11 cellular contexts compared by ENCODE assay signal in the genomic region with DNA sequence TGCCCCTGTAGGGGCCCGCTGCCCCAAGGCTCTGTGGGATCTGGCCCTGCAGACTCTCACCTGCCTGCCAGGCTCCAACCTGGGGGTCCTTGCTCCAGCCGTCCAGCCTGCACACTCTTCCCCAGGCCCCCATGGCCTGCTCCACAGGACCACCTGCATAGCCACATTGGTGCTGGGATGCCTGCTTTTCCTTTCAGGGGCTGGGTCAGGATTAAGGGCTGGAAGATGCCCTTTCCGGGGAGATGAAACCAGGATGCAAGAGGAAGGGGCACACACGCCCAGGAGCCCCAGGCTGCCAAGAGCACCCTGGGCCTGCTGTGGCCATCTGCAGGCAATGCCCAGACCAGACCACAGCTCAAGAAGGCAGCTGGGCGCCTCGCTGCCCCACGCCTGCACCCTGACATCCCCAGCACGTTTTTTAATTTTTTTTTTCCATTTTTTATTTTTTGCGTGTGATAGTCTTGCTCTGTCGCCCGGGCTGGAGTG. TPM values are rescaled to one million over a fixed set of nuclear protein-coding genes. Genes with fewer than 3 reads are reported as not detected.
DNase-seq lines count a peak whose midpoint lies in the region; ATAC-seq and TF ChIP-seq lines count a peak whose summit lies in the region.
"Had no signal": no experiment of that assay in that cellular context is flagged by ENCODE, and none has a peak within 500 bp of the region (broad histone marks: within the 10 kb centered on the region; RNA-seq: fewer than 3 reads in every experiment).

No MANE protein-coding gene starts in this region.

- peak overlapping the region; percentile 61 for H2BK120ac ChIP-seq in neuronal stem cell (ENCODE audit: low read depth, low read length)

- H3K4ac ChIP-seq in neuronal stem cell (ENCODE audit: low read length), result no peak overlapping the region

- H3K14ac ChIP-seq in neuronal stem cell (ENCODE audit: low read length), result no peak overlapping the region

- H2AK5ac ChIP-seq in neuronal stem cell (ENCODE audit: low read depth, low read length), result peak overlapping the region; percentile 99

- peak overlapping the region; percentile 74 for H3K18ac ChIP-seq in neuronal stem cell (ENCODE audit: low read length)

- H2BK15ac ChIP-seq in neuronal stem cell (ENCODE audit: low read length), result peak overlapping the region; percentile 70

- DNase-seq in left cardiac atrium (peak; percentile 15), left ventricle myocardium superior (no peak), dorsolateral prefrontal cortex (no peak), neuronal stem cell (ENCODE audit: low spot score) (no peak), NCI-H345 (lab: John Stamatoyannopoulos, UW) (no peak), GM19238 (ENCODE audit: insufficient read length, low spot score) (no peak)
- DNase-seq: IMR-90 had no signal

- peak overlapping the region in 52 of 59 donors; percentile 1 to 99 (median 96) for H3K27ac ChIP-seq in dorsolateral prefrontal cortex
- H3K27ac ChIP-seq in neuronal stem cell (replicated peaks; ENCODE audit: low read length), result no peak overlapping the region
- H3K27ac ChIP-seq: HL-60, PC-9, SJSA1 had no signal

- no peaks in the 10 kb centered on the region for H3K27me3 ChIP-seq in dorsolateral prefrontal cortex
- H3K27me3 ChIP-seq in neuronal stem cell (ENCODE audit: control insufficient read depth in 3 of 3, insufficient read depth in 3 of 3, low read depth in 1 of 3, low read length in 3 of 3), result no peaks in the 10 kb centered on the region
- H3K27me3 ChIP-seq: SJSA1 had no signal

- no peak overlapping the region for H3K9ac ChIP-seq in neuronal stem cell (ENCODE audit: low read depth, low read length, poor library complexity)

- H3K79me1 ChIP-seq in neuronal stem cell (ENCODE audit: low read depth, low read length), result peaks cover 12% of the 10 kb centered on the region

- no peaks in the 10 kb centered on the region for H3K36me3 ChIP-seq in neuronal stem cell (replicated peaks in 1 of 2; ENCODE audit: control insufficient read depth in 2 of 2, insufficient read depth in 2 of 2, low read length in 2 of 2)
- H3K36me3 ChIP-seq: SJSA1 had no signal

- no peak overlapping the region for H3K4me3 ChIP-seq in dorsolateral prefrontal cortex
- H3K4me3 ChIP-seq in neuronal stem cell (ENCODE audit: low read length in 2 of 2), result no peak overlapping the region
- H3K4me3 ChIP-seq: PC-9, SJSA1 had no signal

- H3K4me2 ChIP-seq in neuronal stem cell (ENCODE audit: insufficient read depth, low read length, poor library complexity, severe bottlenecking), result no peak overlapping the region
- H3K4me2 ChIP-seq: PC-9 had no signal

- no peak overlapping the region for H3K23ac ChIP-seq in neuronal stem cell (ENCODE audit: low read depth, low read length, poor library complexity)

- H3K4me1 ChIP-seq in neuronal stem cell (ENCODE audit: control insufficient read depth in 2 of 2, insufficient read depth in 1 of 2, low read depth in 1 of 2, low read length in 2 of 2), result peaks cover 24 to 46% of the 10 kb centered on the region in 2 donors

- H2BK12ac ChIP-seq in neuronal stem cell (ENCODE audit: low read length), result peak overlapping the region; percentile 59

- H3K9me3 ChIP-seq in neuronal stem cell (replicated peaks in 1 of 2; ENCODE audit: control insufficient read depth in 2 of 2, insufficient read depth in 1 of 2, low read depth in 1 of 2, low read length in 2 of 2), result no peaks in the 10 kb centered on the region
- H3K9me3 ChIP-seq: SJSA1 had no signal

- no peak overlapping the region for H4K8ac ChIP-seq in neuronal stem cell (ENCODE audit: low read depth, low read length)

- H4K91ac ChIP-seq in neuronal stem cell (ENCODE audit: low read depth, low read length, poor library complexity), result peak overlapping the region; percentile 9

- H2BK5ac ChIP-seq in neuronal stem cell (ENCODE audit: low read length), result peak overlapping the region; percentile 98

- H2AFZ ChIP-seq in neuronal stem cell (ENCODE audit: low read length), result no peak overlapping the region
- H2AFZ ChIP-seq: PC-9 had no signal

- no peak for TF ChIP-seq CTCF in dorsolateral prefrontal cortex (IDR thresholded peaks at IDR 0.05 in 54 of 56, conservative IDR thresholded peaks at IDR 0.05 in 2 of 56; ENCODE audit: low read depth in 1 of 56, partially characterized antibody in 56 of 56)

- ATAC-seq in left cardiac atrium, result no peak
- ATAC-seq in left ventricle myocardium superior, result no peak
- no peak for ATAC-seq in HG02884 (IDR thresholded peaks at IDR 0.05; ENCODE audit: unreplicated experiment)

- WGBS in neuronal stem cell (ENCODE audit: extremely low coverage in 2 of 2, insufficient read length in 2 of 2, insufficient replicate concordance in 1 of 2), 2 donors, result no CpG with 5 or more reads among the region's 11 CpGs

- intact Hi-C loops in left cardiac atrium (cut with DNase I), result loop anchor here in 1 of 2 donors (5.0 kb wide), 1 partner anchor 45 kb away; no protein-coding TSS in a partner anchor
- intact Hi-C loops in left ventricle myocardium superior (cut with micrococcal nuclease), result no loop called here
- intact Hi-C loops in dorsolateral prefrontal cortex (cut with DNase I), result loop anchor here (1.0 to 10.0 kb wide), 2 partner anchors 47 to 153 kb away; no protein-coding TSS in a partner anchor

RNA-seq across cellular contexts. Expression of a gene that starts 15.0 kb away (rescaled TPM):
- total RNA-seq in left cardiac atrium (10 to 100 TPM; 15.2 to 23.6 TPM), left ventricle myocardium superior (16.4 TPM), dorsolateral prefrontal cortex (10 to 100 TPM; 25.3 to 45.6 (median 35.3) TPM)
- 11.7 TPM for polyA plus RNA-seq in neuronal stem cell (2013, experiment 1 of 2)
- polyA plus RNA-seq in neuronal stem cell (2013, experiment 2 of 2), result 11.8 TPM

RNA-seq across cellular contexts. Expression of a gene that starts 15.3 kb away (rescaled TPM):
- 10 to 100 TPM; 37.8 to 42.5 TPM for total RNA-seq in left cardiac atrium
- 56.2 TPM for total RNA-seq in left ventricle myocardium superior
- 10 to 100 TPM; 21.7 to 47.0 (median 35.6) TPM for total RNA-seq in dorsolateral prefrontal cortex
- 45.8 TPM for polyA plus RNA-seq in neuronal stem cell (2013, experiment 1 of 2)
- 47.5 TPM for polyA plus RNA-seq in neuronal stem cell (2013, experiment 2 of 2)

RNA-seq across cellular contexts. Expression of a gene that starts 18.5 kb away (rescaled TPM):
- total RNA-seq in left cardiac atrium (1 to 10 TPM; 6.0 to 8.5 TPM), left ventricle myocardium superior (5.5 TPM), dorsolateral prefrontal cortex (10 to 100 TPM in 119 of 120 experiments, 1 to 10 TPM in 1; 9.8 to 20.3 (median 14.3) TPM)
- polyA plus RNA-seq in neuronal stem cell (2013, experiment 1 of 2), result 2.1 TPM
- 2.2 TPM for polyA plus RNA-seq in neuronal stem cell (2013, experiment 2 of 2)

RNA-seq across cellular contexts. Expression of a gene that starts 24.9 kb away (rescaled TPM):
- total RNA-seq in left cardiac atrium, result 100 to 1,000 TPM; 407 to 412 TPM
- total RNA-seq in left ventricle myocardium superior, result 533 TPM
- 1,000 to 10,000 TPM; 1,109 to 2,418 (median 1,592) TPM for total RNA-seq in dorsolateral prefrontal cortex
- polyA plus RNA-seq in neuronal stem cell (2013, experiment 1 of 2), result 418 TPM
- polyA plus RNA-seq in neuronal stem cell (2013, experiment 2 of 2), result 412 TPM
